1 cellular context compared by ENCODE assay signal in genomic region chr5:103094737-103095136, GRCh38.
TF ChIP-seq lines count a peak whose summit lies in the region.

No MANE protein-coding gene starts in this region.

TF ChIP-seq in K562, 482 proteins besides CTCF, POLR2A, EP300 and RAD21 (continued from another document and continues in another):
- no peak for TF ChIP-seq ZNF280A (IDR thresholded peaks at IDR 0.05; ENCODE audit: low read depth, partially characterized antibody)
- peak; percentile 96 for TF ChIP-seq HMBOX1 (IDR thresholded peaks at IDR 0.05)
- peak; percentile 30; the same call in 1 of the 2 replicates for TF ChIP-seq FOXM1 (IDR thresholded peaks at IDR 0.05; ENCODE audit: low read depth)
- no peak for TF ChIP-seq FOXM1 (CRISPR knock-in tag; IDR thresholded peaks at IDR 0.05; ENCODE audit: low read depth)
- TF ChIP-seq ATF6 (CRISPR knock-in tag; IDR thresholded peaks at IDR 0.05), result no peak
- TF ChIP-seq CREB3L1 (IDR thresholded peaks at IDR 0.05; ENCODE audit: borderline replicate concordance, low read depth), result no peak
- no peak for TF ChIP-seq ZNF609 (CRISPR knock-in tag; IDR thresholded peaks at IDR 0.05; ENCODE audit: borderline replicate concordance)
- TF ChIP-seq RERE (CRISPR knock-in tag; IDR thresholded peaks at IDR 0.05; ENCODE audit: borderline replicate concordance), result no peak
- no peak for TF ChIP-seq RREB1 (CRISPR knock-in tag; IDR thresholded peaks at IDR 0.05)
- no peak for TF ChIP-seq SAFB (IDR thresholded peaks at IDR 0.05; ENCODE audit: borderline replicate concordance, low read depth, low read length)
- no peak for TF ChIP-seq KHSRP (IDR thresholded peaks at IDR 0.05)
- TF ChIP-seq KLF1 (tag; IDR thresholded peaks at IDR 0.05), result no peak
- peak; percentile 42; the same call in 1 of the 2 replicates for TF ChIP-seq KLF16 (IDR thresholded peaks at IDR 0.05)
- no peak for TF ChIP-seq SMARCB1 (IDR thresholded peaks at IDR 0.05; ENCODE audit: insufficient read length, low read depth)
- TF ChIP-seq CBFA2T3 (IDR thresholded peaks at IDR 0.05), result peak; percentile 92
- TF ChIP-seq ZNF143 (CRISPR knock-in tag; IDR thresholded peaks at IDR 0.05), result no peak
- 0 out of 2 replicates have a peak, but pooled peaks have one; percentile 20 for TF ChIP-seq ZEB2 (IDR thresholded peaks at IDR 0.05)
- peak in 1 of 2 experiments; percentile 23; a peak in 1 of 4 replicates for TF ChIP-seq FOXK2 (conservative IDR thresholded peaks at IDR 0.05 in 1 of 2, IDR thresholded peaks at IDR 0.05 in 1 of 2; ENCODE audit: low read depth in 2 of 2)
- TF ChIP-seq E4F1 (CRISPR knock-in tag; IDR thresholded peaks at IDR 0.05; ENCODE audit: borderline replicate concordance), result no peak
- peak; percentile 38; the same call in 1 of the 2 replicates for TF ChIP-seq NFIC (IDR thresholded peaks at IDR 0.05)
- TF ChIP-seq TRIM24 (IDR thresholded peaks at IDR 0.05), result peak; percentile 42 to 71; a peak in 2 of 4 replicates
- no peak for TF ChIP-seq ZNF197 (CRISPR knock-in tag; IDR thresholded peaks at IDR 0.05; ENCODE audit: low read depth)
- TF ChIP-seq TAL1 (IDR thresholded peaks at IDR 0.05), result peak; percentile 85
- no peak for TF ChIP-seq SIN3A (IDR thresholded peaks at IDR 0.05; ENCODE audit: borderline replicate concordance in 2 of 2, control insufficient read depth in 1 of 2, low read depth in 2 of 2, low read length in 2 of 2)
- no peak for TF ChIP-seq HMG20A (CRISPR knock-in tag; conservative IDR thresholded peaks at IDR 0.05)
- TF ChIP-seq ETS2 (tag; IDR thresholded peaks at IDR 0.05; ENCODE audit: borderline replicate concordance, poor library complexity, severe bottlenecking), result no peak
- peak; percentile 37 for TF ChIP-seq BRD9 (IDR thresholded peaks at IDR 0.05; ENCODE audit: low read depth, partially characterized antibody)
- TF ChIP-seq ARID1B (IDR thresholded peaks at IDR 0.05), result peak; percentile 86
- TF ChIP-seq SMARCA4 (IDR thresholded peaks at IDR 0.05), result peak; percentile 68
- no peak for TF ChIP-seq CHD2 (IDR thresholded peaks at IDR 0.05; ENCODE audit: low read depth, low read length)
- peak; percentile 85 for TF ChIP-seq TCF3 (CRISPR knock-in tag; IDR thresholded peaks at IDR 0.05)
